In the genomic region with DNA sequence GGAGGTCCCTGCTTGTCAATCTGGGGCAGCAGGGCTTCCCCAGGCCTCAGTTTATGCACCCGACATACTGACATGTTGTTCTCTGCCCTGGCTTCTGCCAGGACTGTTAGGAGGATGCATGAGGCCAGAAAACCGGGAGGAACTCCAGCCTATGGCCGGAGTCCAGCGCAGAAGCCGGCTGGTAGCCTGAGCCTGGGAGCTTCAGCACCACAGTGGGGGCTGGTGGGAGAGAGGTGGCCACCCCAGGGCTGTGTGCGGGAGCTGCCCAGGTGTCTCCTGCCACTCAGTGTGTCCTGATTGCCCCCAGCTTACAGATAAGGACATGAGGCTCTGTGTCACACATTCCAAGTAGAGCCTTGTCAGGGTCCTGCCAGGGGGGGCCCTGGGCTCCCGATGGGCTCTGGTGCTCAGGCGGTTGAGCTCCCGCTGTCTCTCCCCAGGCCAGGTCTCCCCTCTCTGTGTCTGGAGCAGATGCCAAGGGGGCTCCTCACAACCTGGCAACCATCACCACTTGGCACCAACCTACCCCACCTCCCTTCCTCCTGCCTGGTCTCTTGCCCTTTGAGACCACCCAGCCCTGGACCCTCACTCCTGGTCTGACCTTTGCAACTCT, we compare ENCODE assay signal across 11 cellular contexts. TPM values are rescaled to one million over a fixed set of nuclear protein-coding genes. Genes with fewer than 3 reads are reported as not detected.
DNase-seq lines count a peak whose midpoint lies in the region; ATAC-seq and TF ChIP-seq lines count a peak whose summit lies in the region.
"Had no signal": no experiment of that assay in that cellular context is flagged by ENCODE, and none has a peak within 500 bp of the region (broad histone marks: within the 10 kb centered on the region; RNA-seq: fewer than 3 reads in every experiment).

No MANE protein-coding gene starts in this region.

- H3K4me1 ChIP-seq in ascending aorta (peaks cover 21 to 37% of the 10 kb centered on the region in 2 donors), right cardiac atrium (ENCODE audit: control insufficient read depth, insufficient read depth, low read length) (peaks cover 32% of the 10 kb centered on the region), psoas muscle (peaks cover 41% of the 10 kb centered on the region)

- intact Hi-C loops in ascending aorta (cut with DNase I), result loop anchor here (1.0 to 10.0 kb wide), 3 partner anchors 22 to 765 kb away; no protein-coding TSS in a partner anchor
- intact Hi-C loops in right cardiac atrium (cut with DNase I), result loop anchor here (5.0 kb wide), 3 partner anchors 88 to 108 kb away; no protein-coding TSS in a partner anchor
- intact Hi-C loops in psoas muscle (cut with DNase I), result loop anchor here (10.0 kb wide), 2 partner anchors 225 to 545 kb away; no protein-coding TSS in a partner anchor

- H3K27me3 ChIP-seq in ascending aorta (no peaks in the 10 kb centered on the region), right cardiac atrium (ENCODE audit: control insufficient read depth, insufficient read depth) (no peaks in the 10 kb centered on the region), psoas muscle (ENCODE audit: insufficient read depth in 3 of 3, low read length in 2 of 3) (no peaks in the 10 kb centered on the region)
- H3K27me3 ChIP-seq: BLaER1 treated with 17β-estradiol and CSF1 and Interleukin-3, amounts not matched to agents 10 nM and 100 nM had no signal

- DNase-seq in AG08395 (ENCODE audit: low spot score), result peak; percentile 42
- DNase-seq in ascending aorta (ENCODE audit: low spot score in 2 of 2), result peak in 1 of 2 donors; percentile 72
- peak; percentile 71 to 88 (median 87) for DNase-seq in right cardiac atrium
- peak; percentile 56 to 77 for DNase-seq in psoas muscle
- no peak for DNase-seq in effector CD4-positive, alpha-beta T cell
- no peak for DNase-seq in NCI-H526 treated with DMSO at 0.1 percent for 48 hours (lab: John Stamatoyannopoulos, UW)
- DNase-seq: activated B cell treated with CpG ODN at 0.5 μM for 24 hours; activated naive CD4-positive, alpha-beta T cell treated with anti-CD3 and anti-CD28 coated beads, Interleukin-2, amount 50 U/mL, for 16 hours had no signal

- H3K36me3 ChIP-seq in ascending aorta (no peaks in the 10 kb centered on the region), psoas muscle (ENCODE audit: insufficient read depth in 1 of 2, low read depth in 1 of 2) (peaks cover 0 to 9% of the 10 kb centered on the region in 2 donors)

- WGBS in right cardiac atrium, result 16% methylated on average over 9 of the region's 9 CpGs
- WGBS in psoas muscle, 3 donors, result 10 to 17% (median 13%) methylated on average over 7 to 9 of the region's 9 CpGs

- H3K27ac ChIP-seq in ascending aorta (peak overlapping the region; percentile 77 to 83), right cardiac atrium (ENCODE audit: low read length) (peak overlapping the region; percentile 55), psoas muscle (peak overlapping the region; percentile 75)
- H3K27ac ChIP-seq: BLaER1 treated with 17β-estradiol and CSF1 and Interleukin-3, amounts not matched to agents 10 nM and 100 nM had no signal

- no peak for TF ChIP-seq CTCF in ascending aorta (IDR thresholded peaks at IDR 0.05)
- no peak for TF ChIP-seq CTCF in psoas muscle (IDR thresholded peaks at IDR 0.05)

- ATAC-seq in right cardiac atrium (peak; percentile 39), psoas muscle (peak; percentile 36 to 57 (median 48)), HG03097 (IDR thresholded peaks at IDR 0.05; ENCODE audit: low FRiP score, unreplicated experiment) (no peak), HG03521 (IDR thresholded peaks at IDR 0.05; ENCODE audit: unreplicated experiment) (no peak)

- no peaks in the 10 kb centered on the region for H3K9me3 ChIP-seq in ascending aorta
- H3K9me3 ChIP-seq in right cardiac atrium (ENCODE audit: control insufficient read depth, low read length), result no peaks in the 10 kb centered on the region
- H3K9me3 ChIP-seq in psoas muscle, result no peaks in the 10 kb centered on the region
- H3K9me3 ChIP-seq: BLaER1 treated with 17β-estradiol and CSF1 and Interleukin-3, amounts not matched to agents 10 nM and 100 nM had no signal

- H3K4me3 ChIP-seq in ascending aorta (peak overlapping the region in 1 of 2 donors; percentile 14), right cardiac atrium (ENCODE audit: low read length) (no peak overlapping the region), psoas muscle (no peak overlapping the region)
- H3K4me3 ChIP-seq: BLaER1 treated with 17β-estradiol and CSF1 and Interleukin-3, amounts not matched to agents 10 nM and 100 nM had no signal

RNA-seq across cellular contexts. Expression of gene PPIF, which starts 32.3 kb away (rescaled TPM):
- 172 TPM for total RNA-seq in ascending aorta
- 100 to 1,000 TPM in 3 of 4 donors, 10 to 100 TPM in 1; 91.8 to 121 (median 110) TPM for total RNA-seq in right cardiac atrium
- 97.7 TPM for polyA plus RNA-seq in right cardiac atrium
- 100 to 1,000 TPM in 2 of 4 donors, 10 to 100 TPM in 2; 44.6 to 181 (median 89.4) TPM for total RNA-seq in psoas muscle
- 100 to 1,000 TPM in 1 of 3 donors, 10 to 100 TPM in 2; 85.4 to 297 (median 85.9) TPM for polyA plus RNA-seq in psoas muscle

Comparison
In these comparisons a context has a peak if more than half of its experiments do, and no peak if none do; other contexts are left out.
1. DNase-seq: peak in AG08395 (single experiment), right cardiac atrium (3 of 3) and psoas muscle (2 of 2); none in effector CD4-positive, alpha-beta T cell (single experiment) and NCI-H526 treated with DMSO at 0.1 percent for 48 hours (single experiment).
2. ATAC-seq: peak in right cardiac atrium (2 of 2) and psoas muscle (4 of 4); none in HG03097 (single experiment) and HG03521 (single experiment).
3. Peak in every context shown above with its lines, with median percentiles within 50 percentile points of each other: H3K27ac ChIP-seq.